ENCODE assay signal across 8 cellular contexts in the genomic region with DNA sequence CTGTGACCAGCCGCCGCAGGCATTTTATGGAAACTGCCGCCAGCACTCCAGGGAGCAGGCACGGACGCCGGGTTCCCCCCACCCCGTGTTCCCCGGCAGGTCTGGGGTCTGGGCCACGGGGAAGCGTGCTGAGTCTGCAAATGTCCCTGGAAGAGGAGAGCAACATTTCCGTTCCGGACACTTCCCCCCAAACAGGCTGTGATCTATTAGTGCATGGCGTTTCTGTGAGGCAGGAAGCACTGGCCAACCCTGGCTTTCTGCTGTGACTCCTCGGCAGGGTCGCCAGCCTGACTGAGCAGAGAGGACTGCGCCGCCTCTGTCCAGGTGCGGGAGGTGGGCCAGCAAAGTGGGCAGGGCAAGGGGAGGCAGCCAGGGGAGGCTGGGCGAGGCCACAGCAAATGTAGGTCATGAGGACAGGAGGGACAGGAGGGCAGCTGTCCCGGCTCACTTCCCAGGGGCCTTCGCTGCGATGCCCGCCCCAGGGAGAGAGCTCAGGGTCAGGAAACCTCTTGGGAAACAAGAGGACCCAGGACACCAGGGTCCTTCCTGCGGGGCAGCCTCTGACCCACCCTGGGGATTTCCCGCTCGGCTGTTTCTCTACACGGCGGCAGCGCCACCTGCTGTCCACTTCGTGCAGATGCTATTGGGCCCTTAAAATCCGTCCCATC. TPM values are rescaled to one million over a fixed set of nuclear protein-coding genes. Genes with fewer than 3 reads are reported as not detected.
DNase-seq lines count a peak whose midpoint lies in the region; ATAC-seq and TF ChIP-seq lines count a peak whose summit lies in the region.

No MANE protein-coding gene starts in this region.

- CTCF ChIA-PET in CD8-positive, alpha-beta memory T cell (lab: Charles Lee), result no interaction called here
- CTCF ChIA-PET in T-cell (lab: Charles Lee), result interaction anchor here (0.6 to 1.0 kb wide), 3 partner anchors 9 to 703 kb away, joined by 3 to 5 read pairs (median 3); a partner anchor contains a TSS

- H3K4me3 ChIP-seq in CD8-positive, alpha-beta memory T cell (ENCODE audit: low read length), result no peak overlapping the region
- peak overlapping the region in 1 of 2 donors; percentile 33 for H3K4me3 ChIP-seq in ascending aorta
- no peak overlapping the region for H3K4me3 ChIP-seq in hepatocyte

- H3K4me3 Mint-ChIP-seq in CD8-positive, alpha-beta memory T cell, result peak overlapping the region in 6 of 7 donors; percentile 15 to 75 (median 52)
- peak overlapping the region; percentile 79 for H3K4me3 Mint-ChIP-seq in HFFc6
- H3K4me3 Mint-ChIP-seq in T-cell, result peak overlapping the region in 2 of 3 donors; percentile 49 to 52

- peak; percentile 14 to 60 (median 45) for DNase-seq in CD8-positive, alpha-beta memory T cell
- peak; percentile 9 for DNase-seq in HFFc6
- peak in 31 of 34 experiments; percentile 2 to 53 (median 37) for DNase-seq in T-cell
- DNase-seq in ascending aorta (ENCODE audit: low spot score in 2 of 2), result no peak
- peak; percentile 86 for DNase-seq in hepatocyte (ENCODE audit: low spot score)
- DNase-seq in smooth muscle cell of the brain vasculature (ENCODE audit: low read depth, low spot score), result peak; percentile 9

- TF ChIP-seq CTCF in HFFc6 (IDR thresholded peaks at IDR 0.05) (peak; percentile 99), ascending aorta (IDR thresholded peaks at IDR 0.05) (peak; percentile 82 to 90 (median 87)), hepatocyte (IDR thresholded peaks at IDR 0.05; ENCODE audit: poor library complexity) (peak; percentile 94)

- H3K4me1 ChIP-seq in CD8-positive, alpha-beta memory T cell (ENCODE audit: insufficient read depth, low read length), result no peaks in the 10 kb centered on the region
- H3K4me1 ChIP-seq in ascending aorta, result peaks cover 0 to 9% of the 10 kb centered on the region in 2 donors
- H3K4me1 ChIP-seq in hepatocyte (ENCODE audit: insufficient read depth), result peaks cover 21% of the 10 kb centered on the region

- no peaks in the 10 kb centered on the region for H3K36me3 ChIP-seq in CD8-positive, alpha-beta memory T cell (ENCODE audit: insufficient read depth, low read length)
- no peaks in the 10 kb centered on the region for H3K36me3 ChIP-seq in ascending aorta
- H3K36me3 ChIP-seq in hepatocyte (replicated peaks; ENCODE audit: insufficient read depth, low read depth), result no peaks in the 10 kb centered on the region

- ATAC-seq in T-cell (replicated peaks in 1 of 4) (peak; percentile 51 to 65 (median 62)), HG02571 (IDR thresholded peaks at IDR 0.05; ENCODE audit: unreplicated experiment) (no peak), HG02840 (IDR thresholded peaks at IDR 0.05; ENCODE audit: low FRiP score, unreplicated experiment) (no peak)

- H3K9me3 ChIP-seq in CD8-positive, alpha-beta memory T cell (ENCODE audit: low read length), result no peaks in the 10 kb centered on the region
- H3K9me3 ChIP-seq in ascending aorta (no peaks in the 10 kb centered on the region), hepatocyte (ENCODE audit: low read depth) (no peaks in the 10 kb centered on the region)

- POLR2A ChIA-PET in CD8-positive, alpha-beta memory T cell (lab: Charles Lee), result no interaction called here
- POLR2A ChIA-PET in T-cell (lab: Charles Lee), result interaction anchor here in 1 of 2 donors (0.6 to 0.7 kb wide), 2 partner anchors 511 to 709 kb away, joined by 4 to 6 read pairs; no protein-coding TSS in a partner anchor

- no peak overlapping the region for H3K27ac ChIP-seq in CD8-positive, alpha-beta memory T cell (ENCODE audit: low read depth, low read length)
- H3K27ac ChIP-seq in ascending aorta (no peak overlapping the region), hepatocyte (no peak overlapping the region)

- peaks cover 27% of the 10 kb centered on the region for H3K79me2 ChIP-seq in hepatocyte

- WGBS in hepatocyte (ENCODE audit: low lambda C conversion rate, missing lambda C conversion rate), result 29% methylated on average over 31 of the region's 31 CpGs

- no peaks in the 10 kb centered on the region for H3K9me2 ChIP-seq in hepatocyte (replicated peaks; ENCODE audit: insufficient read depth)

- H3K4me2 ChIP-seq in hepatocyte, result peak overlapping the region; percentile 69

- no peak overlapping the region for H3K27ac Mint-ChIP-seq in CD8-positive, alpha-beta memory T cell
- no peak overlapping the region for H3K27ac Mint-ChIP-seq in HFFc6
- H3K27ac Mint-ChIP-seq in T-cell, result no peak overlapping the region

- peaks cover 4 to 14% (median 6%) of the 10 kb centered on the region in 3 donors for H3K4me1 Mint-ChIP-seq in CD8-positive, alpha-beta memory T cell
- H3K4me1 Mint-ChIP-seq in HFFc6 (ENCODE audit: low read depth), result peaks cover 26% of the 10 kb centered on the region
- H3K4me1 Mint-ChIP-seq in T-cell, result peaks cover 9 to 15% (median 11%) of the 10 kb centered on the region in 3 donors

- peaks cover 19% of the 10 kb centered on the region for H3K27me3 ChIP-seq in CD8-positive, alpha-beta memory T cell (ENCODE audit: insufficient read depth, low read length, poor library complexity, severe bottlenecking)
- H3K27me3 ChIP-seq in ascending aorta (peaks cover 13% of the 10 kb centered on the region), hepatocyte (peaks cover 45% of the 10 kb centered on the region)

- peaks cover 32 to 55% of the 10 kb centered on the region in 2 donors for H3K27me3 Mint-ChIP-seq in CD8-positive, alpha-beta memory T cell
- peaks cover 19% of the 10 kb centered on the region for H3K27me3 Mint-ChIP-seq in HFFc6 (ENCODE audit: insufficient read depth)
- H3K27me3 Mint-ChIP-seq in T-cell, result peaks cover 31 to 68% of the 10 kb centered on the region in 2 donors

- H2AFZ ChIP-seq in hepatocyte, result no peak overlapping the region

- intact Hi-C loops in ascending aorta (cut with DNase I), result loop anchor here (1.0 to 2.0 kb wide), 2 partner anchors 447 to 699 kb away; no protein-coding TSS in a partner anchor

- H3K36me3 Mint-ChIP-seq in CD8-positive, alpha-beta memory T cell, result no peaks in the 10 kb centered on the region
- H3K36me3 Mint-ChIP-seq in HFFc6 (ENCODE audit: low read depth), result peaks cover 5% of the 10 kb centered on the region
- no peaks in the 10 kb centered on the region for H3K36me3 Mint-ChIP-seq in T-cell

- H3K9me3 Mint-ChIP-seq in CD8-positive, alpha-beta memory T cell, result peaks cover 0 to 1% (median 0%) of the 10 kb centered on the region in 5 donors
- no peaks in the 10 kb centered on the region for H3K9me3 Mint-ChIP-seq in HFFc6
- no peaks in the 10 kb centered on the region for H3K9me3 Mint-ChIP-seq in T-cell

- H4K20me1 ChIP-seq in hepatocyte (ENCODE audit: insufficient read depth, poor library complexity, severe bottlenecking), result peaks cover 11% of the 10 kb centered on the region

RNA-seq across cellular contexts. Expression of a gene that starts 9.5 kb away (rescaled TPM):
- total RNA-seq in CD8-positive, alpha-beta memory T cell, result not detected
- not detected for polyA plus RNA-seq in CD8-positive, alpha-beta memory T cell
- total RNA-seq in HFFc6 (2021; fragmentation: NEBNext Ultra II Directional; extraction: Animal tissue kit (Norgen Biotek cat#: 25700)), result 10 to 100 TPM; 12.5 to 20.5 (median 17.9) TPM
- under 1 TPM in 1 of 5 donors, not detected in 4; 0.15 TPM for total RNA-seq in T-cell
- 3.2 TPM for total RNA-seq in ascending aorta
- 23.7 and 26.8 TPM in 2 replicates for total RNA-seq in hepatocyte
- polyA plus RNA-seq in hepatocyte, result 30.0 and 37.4 TPM in 2 replicates

RNA-seq across cellular contexts. Expression of a gene that starts 35.3 kb away (rescaled TPM):
- 10 to 100 TPM; 21.9 to 25.0 TPM for total RNA-seq in CD8-positive, alpha-beta memory T cell
- polyA plus RNA-seq in CD8-positive, alpha-beta memory T cell, result 23.0 TPM
- 10 to 100 TPM; 16.8 to 18.6 (median 17.0) TPM for total RNA-seq in HFFc6 (2021; fragmentation: NEBNext Ultra II Directional; extraction: Animal tissue kit (Norgen Biotek cat#: 25700))
- total RNA-seq in T-cell (10 to 100 TPM; 18.0 to 39.6 (median 34.9) TPM), ascending aorta (44.1 TPM), hepatocyte (8.1 and 21.5 TPM in 2 replicates)
- polyA plus RNA-seq in hepatocyte, result 11.5 and 15.3 TPM in 2 replicates

RNA-seq across cellular contexts. Expression of a gene that starts 46.8 kb away (rescaled TPM):
- not detected for total RNA-seq in CD8-positive, alpha-beta memory T cell
- polyA plus RNA-seq in CD8-positive, alpha-beta memory T cell, result not detected
- 1 to 10 TPM; 6.3 to 8.4 (median 7.9) TPM for total RNA-seq in HFFc6 (2021; fragmentation: NEBNext Ultra II Directional; extraction: Animal tissue kit (Norgen Biotek cat#: 25700))
- total RNA-seq in T-cell, result not detected
- total RNA-seq in ascending aorta, result 57.2 TPM
- total RNA-seq in hepatocyte, result 0.36 TPM in 1 of 2 replicates, not detected in the other
- 0.30 and 0.96 TPM in 2 replicates for polyA plus RNA-seq in hepatocyte

RNA-seq across cellular contexts. Expression of a gene that starts 58.6 kb away (rescaled TPM):
- total RNA-seq in CD8-positive, alpha-beta memory T cell, result not detected
- not detected for polyA plus RNA-seq in CD8-positive, alpha-beta memory T cell
- 10 to 100 TPM; 20.2 to 25.3 (median 21.6) TPM for total RNA-seq in HFFc6 (2021; fragmentation: NEBNext Ultra II Directional; extraction: Animal tissue kit (Norgen Biotek cat#: 25700))
- total RNA-seq in T-cell, result not detected
- 35.7 TPM for total RNA-seq in ascending aorta
- total RNA-seq in hepatocyte, result 2.0 and 3.1 TPM in 2 replicates
- 0.51 and 1.3 TPM in 2 replicates for polyA plus RNA-seq in hepatocyte

Comparison
In these comparisons a context has a peak if more than half of its experiments do, and no peak if none do; other contexts are left out.
1. DNase-seq: peak in CD8-positive, alpha-beta memory T cell (5 of 5), HFFc6 (single experiment), T-cell (31 of 34), hepatocyte (single experiment) and smooth muscle cell of the brain vasculature (single experiment); none in ascending aorta (0 of 2).
2. ATAC-seq: peak in T-cell (4 of 4); none in HG02571 (single experiment) and HG02840 (single experiment).
3. Peak in every context shown above with its lines, with median percentiles within 50 percentile points of each other: H3K4me3 Mint-ChIP-seq and CTCF ChIP-seq.